8 cellular contexts compared by ENCODE assay signal in genomic region chr19:6828698-6829633, GRCh38. TPM values are rescaled to one million over a fixed set of nuclear protein-coding genes. Genes with fewer than 3 reads are reported as not detected.
DNase-seq lines count a peak whose midpoint lies in the region; ATAC-seq and TF ChIP-seq lines count a peak whose summit lies in the region.

No MANE protein-coding gene starts in this region.

- no peak overlapping the region for H3K4me3 ChIP-seq in lower lobe of right lung

- peaks cover 31% of the 10 kb centered on the region for H3K36me3 ChIP-seq in lower lobe of right lung

- no peak overlapping the region for H3K27ac ChIP-seq in lower lobe of right lung

- H3K27me3 ChIP-seq in lower lobe of right lung (ENCODE audit: low read depth) = peaks cover 11% of the 10 kb centered on the region

- peak; percentile 34 to 40 for ATAC-seq in lower lobe of right lung
- ATAC-seq in HG03439 (IDR thresholded peaks at IDR 0.05; ENCODE audit: unreplicated experiment) = no peak
- ATAC-seq in HG03175 (IDR thresholded peaks at IDR 0.05; ENCODE audit: unreplicated experiment) = no peak

- TF ChIP-seq CTCF in lower lobe of right lung (IDR thresholded peaks at IDR 0.05) = no peak

- H3K9me3 ChIP-seq in lower lobe of right lung = no peaks in the 10 kb centered on the region

- H3K4me1 ChIP-seq in lower lobe of right lung = no peaks in the 10 kb centered on the region

- intact Hi-C loops in lower lobe of right lung (cut with DNase I) = no loop called here

- peak; percentile 38 for DNase-seq in CD1c-positive myeloid dendritic cell (ENCODE audit: extremely low spot score)
- DNase-seq in HPDE6-E6E7 (ENCODE audit: extremely low spot score) = peak; percentile 19
- DNase-seq in activated CD4-positive, alpha-beta T cell treated with anti-CD3 and anti-CD28 coated beads, Interleukin-2, amount 50 U/mL, for 1 hour = peak; percentile 18
- DNase-seq in lower lobe of right lung = peak; percentile 56
- no peak for DNase-seq in AG20443 (ENCODE audit: low spot score)
- DNase-seq in COR-L47 (lab: John Stamatoyannopoulos, UW) = no peak

RNA-seq across cellular contexts. Expression of gene VAV1, which starts 56.5 kb away (rescaled TPM):
- 36.2 TPM for total RNA-seq in lower lobe of right lung

RNA-seq across cellular contexts. Expression of gene ADGRE1, which starts 58.4 kb away (rescaled TPM):
- total RNA-seq in lower lobe of right lung = 1.8 TPM

Comparison
In these comparisons a context has a peak if more than half of its experiments do, and no peak if none do; other contexts are left out.
1. DNase-seq: peak in CD1c-positive myeloid dendritic cell (single experiment), HPDE6-E6E7 (single experiment), activated CD4-positive, alpha-beta T cell treated with anti-CD3 and anti-CD28 coated beads, Interleukin-2, amount 50 U/mL, for 1 hour (single experiment) and lower lobe of right lung (single experiment); none in AG20443 (single experiment) and COR-L47 (single experiment).
2. ATAC-seq: peak in lower lobe of right lung (2 of 2); none in HG03439 (single experiment) and HG03175 (single experiment).